1 cellular context compared by ENCODE assay signal in genomic region chr2:241798631-241799521, GRCh38.
TF ChIP-seq lines count a peak whose summit lies in the region.

No MANE protein-coding gene starts in this region.

TF ChIP-seq in HepG2, 621 proteins besides CTCF, POLR2A, EP300 and RAD21 (continued from another document):
- TF ChIP-seq PRDM10 (CRISPR knock-in tag; IDR thresholded peaks at IDR 0.05; ENCODE audit: low read depth) (no peak), SRF (IDR thresholded peaks at IDR 0.05; ENCODE audit: low read depth, low read length) (no peak), HNF4G (IDR thresholded peaks at IDR 0.05; ENCODE audit: borderline replicate concordance, low read depth, low read length) (0 out of 2 replicates have a peak, but pooled peaks have one; percentile 26), HNF4G (CRISPR knock-in tag; IDR thresholded peaks at IDR 0.05; ENCODE audit: borderline replicate concordance, low read depth) (no peak), TCF7 (IDR thresholded peaks at IDR 0.05; ENCODE audit: low read depth) (no peak), KAT7 (CRISPR knock-in tag; IDR thresholded peaks at IDR 0.05; ENCODE audit: borderline replicate concordance) (no peak), HINFP (CRISPR knock-in tag; IDR thresholded peaks at IDR 0.05; ENCODE audit: low read depth) (0 out of 2 replicates have a peak, but pooled peaks have one; percentile 53), ZNF850 (CRISPR knock-in tag; conservative IDR thresholded peaks at IDR 0.05) (no peak)
